Comparison of ENCODE assay signal across 15 cellular contexts in the genomic region with DNA sequence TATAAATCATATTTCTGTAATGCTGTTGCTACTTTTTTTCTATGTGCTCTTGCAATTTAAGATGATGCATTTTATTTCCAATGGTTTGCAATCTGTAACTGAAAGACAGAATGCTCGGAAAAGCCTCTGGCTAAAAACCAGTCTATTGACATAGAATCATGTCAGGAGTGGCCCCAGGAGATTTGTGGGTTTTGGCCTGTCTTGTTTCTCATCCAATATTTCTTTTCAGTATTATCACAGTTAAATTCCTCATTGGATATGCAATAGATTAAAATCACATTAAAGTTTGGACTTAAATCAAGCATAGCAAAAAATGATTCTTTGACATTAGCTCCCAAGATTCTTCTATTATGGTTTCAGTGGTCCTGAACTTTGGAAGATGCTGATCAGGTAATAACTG. TPM values are rescaled to one million over a fixed set of nuclear protein-coding genes. Genes with fewer than 3 reads are reported as not detected.
DNase-seq lines count a peak whose midpoint lies in the region; ATAC-seq and TF ChIP-seq lines count a peak whose summit lies in the region.
"Had no signal": no experiment of that assay in that cellular context is flagged by ENCODE, and none has a peak within 500 bp of the region (broad histone marks: within the 10 kb centered on the region; RNA-seq: fewer than 3 reads in every experiment).

No MANE protein-coding gene starts in this region.

- ATAC-seq in SK-N-SH treated with all-trans-retinoic acid at 6 μM for 48 hours (no peak), GM19035 (IDR thresholded peaks at IDR 0.05; ENCODE audit: unreplicated experiment) (no peak), HG03457 (IDR thresholded peaks at IDR 0.05; ENCODE audit: unreplicated experiment) (no peak), mucosa of descending colon (no peak), HG02642 (IDR thresholded peaks at IDR 0.05; ENCODE audit: poor library complexity, unreplicated experiment) (no peak)
- ATAC-seq: activated T-cell treated with anti-CD3 and anti-CD28 coated beads, Interleukin-2, amount 50 U/mL, for 4 hours had no signal

- peaks cover 17% of the 10 kb centered on the region; the same call in 1 of the 2 replicates for H3K79me2 ChIP-seq in GM23248 (ENCODE audit: insufficient read depth)

- H3K27ac ChIP-seq in GM23248 = peak overlapping the region; percentile 100
- H3K27ac ChIP-seq: C4-2B, ovary had no signal

- H3K9me3 ChIP-seq in GM23248 (ENCODE audit: low read depth) = no peaks in the 10 kb centered on the region
- no peaks in the 10 kb centered on the region for H3K9me3 ChIP-seq in mucosa of descending colon
- H3K9me3 ChIP-seq: ovary, Peyer's patch had no signal

- H3K4me2 ChIP-seq in GM23248 (ENCODE audit: unreplicated experiment) = peak overlapping the region; percentile 54

- no peaks in the 10 kb centered on the region for H4K20me1 ChIP-seq in GM23248 (ENCODE audit: insufficient read depth)

- peak overlapping the region; percentile 8; the same call in 1 of the 2 replicates for H3K9ac ChIP-seq in GM23248

- in situ Hi-C loops in GM23248 (cut with MboI) = no loop called here

- TF ChIP-seq CTCF in mucosa of descending colon (IDR thresholded peaks at IDR 0.05) = no peak

- 6 to 10% methylated on average over 1 of the region's 1 CpG for WGBS in GM23248 (ENCODE audit: low coverage in 1 of 2, low lambda C conversion rate in 2 of 2, missing lambda C conversion rate in 2 of 2), 2 experiments

- H3K4me1 ChIP-seq in GM23248 (ENCODE audit: insufficient read depth) = peaks cover 60% of the 10 kb centered on the region
- H3K4me1 ChIP-seq in mucosa of descending colon (ENCODE audit: low read depth) = peaks cover 15% of the 10 kb centered on the region

- DNase-seq in GM23248 = peak; percentile 77
- peak; percentile 99 for DNase-seq in fibroblast of peridontal ligament (ENCODE audit: extremely low read depth)
- DNase-seq in smooth muscle cell of the brain vasculature (ENCODE audit: low read depth, low spot score) = peak; percentile 62
- no peak for DNase-seq in mucosa of descending colon
- DNase-seq: activated CD4-positive, alpha-beta T cell treated with anti-CD3 and anti-CD28 coated beads, Interleukin-2, amount 10 ng/mL, durations not matched to agents 7 days and 5 days; activated T-cell treated with anti-CD3 and anti-CD28 coated beads, Interleukin-2, amount 50 U/mL, for 4 hours; cortex of kidney; ovary; trophoblast cell had no signal

- H3K4me3 ChIP-seq in GM23248 (no peak overlapping the region; the same call in 1 of the 2 replicates), mucosa of descending colon (no peak overlapping the region)
- H3K4me3 ChIP-seq: ovary, Peyer's patch had no signal

- intact Hi-C loops in mucosa of descending colon (cut with DNase I, micrococcal nuclease) = no loop called here

- H3K36me3 ChIP-seq in GM23248 (ENCODE audit: low read depth) (no peaks in the 10 kb centered on the region), mucosa of descending colon (ENCODE audit: low read depth) (no peaks in the 10 kb centered on the region)
- H3K36me3 ChIP-seq: ovary, Peyer's patch had no signal

- H2AFZ ChIP-seq in GM23248 = no peak overlapping the region

- H3K27me3 ChIP-seq in GM23248 (replicated peaks; ENCODE audit: insufficient read depth) = no peaks in the 10 kb centered on the region
- H3K27me3 ChIP-seq: ovary, Peyer's patch had no signal

- H3K9me2 ChIP-seq in GM23248 (ENCODE audit: insufficient read depth) = no peaks in the 10 kb centered on the region; the same call in 1 of the 2 replicates

- H3F3A ChIP-seq in GM23248 (ENCODE audit: insufficient read depth) = peaks cover 53% of the 10 kb centered on the region

TF ChIP-seq in SK-N-SH treated with all-trans-retinoic acid at 6 μM for 48 hours, 23 proteins besides CTCF, POLR2A, EP300 and RAD21:
- no peak for TF ChIP-seq BACH2 (CRISPR knock-in tag; IDR thresholded peaks at IDR 0.05; ENCODE audit: borderline replicate concordance)
- TF ChIP-seq RARB (CRISPR knock-in tag; IDR thresholded peaks at IDR 0.05) = no peak
- TF ChIP-seq, protein P1, sequence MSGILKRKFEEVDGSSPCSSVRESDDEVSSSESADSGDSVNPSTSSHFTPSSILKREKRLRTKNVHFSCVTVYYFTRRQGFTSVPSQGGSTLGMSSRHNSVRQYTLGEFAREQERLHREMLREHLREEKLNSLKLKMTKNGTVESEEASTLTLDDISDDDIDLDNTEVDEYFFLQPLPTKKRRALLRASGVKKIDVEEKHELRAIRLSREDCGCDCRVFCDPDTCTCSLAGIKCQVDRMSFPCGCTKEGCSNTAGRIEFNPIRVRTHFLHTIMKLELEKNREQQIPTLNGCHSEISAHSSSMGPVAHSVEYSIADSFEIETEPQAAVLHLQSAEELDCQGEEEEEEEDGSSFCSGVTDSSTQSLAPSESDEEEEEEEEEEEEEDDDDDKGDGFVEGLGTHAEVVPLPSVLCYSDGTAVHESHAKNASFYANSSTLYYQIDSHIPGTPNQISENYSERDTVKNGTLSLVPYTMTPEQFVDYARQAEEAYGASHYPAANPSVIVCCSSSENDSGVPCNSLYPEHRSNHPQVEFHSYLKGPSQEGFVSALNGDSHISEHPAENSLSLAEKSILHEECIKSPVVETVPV (CRISPR knock-in tag; IDR thresholded peaks at IDR 0.05) = no peak
- TF ChIP-seq ISL1 (CRISPR knock-in tag; IDR thresholded peaks at IDR 0.05) = peak; percentile 96
- TF ChIP-seq, protein P2, sequence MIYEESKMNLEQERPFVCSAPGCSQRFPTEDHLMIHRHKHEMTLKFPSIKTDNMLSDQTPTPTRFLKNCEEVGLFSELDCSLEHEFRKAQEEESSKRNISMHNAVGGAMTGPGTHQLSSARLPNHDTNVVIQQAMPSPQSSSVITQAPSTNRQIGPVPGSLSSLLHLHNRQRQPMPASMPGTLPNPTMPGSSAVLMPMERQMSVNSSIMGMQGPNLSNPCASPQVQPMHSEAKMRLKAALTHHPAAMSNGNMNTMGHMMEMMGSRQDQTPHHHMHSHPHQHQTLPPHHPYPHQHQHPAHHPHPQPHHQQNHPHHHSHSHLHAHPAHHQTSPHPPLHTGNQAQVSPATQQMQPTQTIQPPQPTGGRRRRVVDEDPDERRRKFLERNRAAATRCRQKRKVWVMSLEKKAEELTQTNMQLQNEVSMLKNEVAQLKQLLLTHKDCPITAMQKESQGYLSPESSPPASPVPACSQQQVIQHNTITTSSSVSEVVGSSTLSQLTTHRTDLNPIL (CRISPR knock-in tag; IDR thresholded peaks at IDR 0.05; ENCODE audit: low read depth) = peak; percentile 58; the same call in 1 of the 2 replicates
- no peak for TF ChIP-seq ZFP30 (CRISPR knock-in tag; IDR thresholded peaks at IDR 0.05)
- no peak for TF ChIP-seq ZC3H10 (CRISPR knock-in tag; IDR thresholded peaks at IDR 0.05)
TF ChIP-seq in SK-N-SH treated with all-trans-retinoic acid at 6 μM for 48 hours: peak in this region for 2.

RNA-seq across cellular contexts. Expression of a gene that starts 19.1 kb away (rescaled TPM):
- 1,383 and 1,539 TPM in 2 replicates for total RNA-seq in GM23248 (2014; rRNA removed; shearing (Covaris generic))
- 649 and 683 TPM in 2 replicates for polyA plus RNA-seq in GM23248 (2016; fragmentation: Nextera tagmentation; extraction: Ambion mirVana)
- total RNA-seq in mucosa of descending colon = 100 to 1,000 TPM in 2 of 3 donors, 10 to 100 TPM in 1; 82.9 to 216 (median 143) TPM

Comparison
In these comparisons a context has a peak if more than half of its experiments do, and no peak if none do; other contexts are left out.
1. DNase-seq: peak in GM23248 (single experiment), fibroblast of peridontal ligament (single experiment) and smooth muscle cell of the brain vasculature (single experiment); none in mucosa of descending colon (0 of 3).